ENCODE assay signal across 14 cellular contexts in genomic region chr19:38304352-38304865, GRCh38. TPM values are rescaled to one million over a fixed set of nuclear protein-coding genes. Genes with fewer than 3 reads are reported as not detected.
DNase-seq lines count a peak whose midpoint lies in the region; ATAC-seq and TF ChIP-seq lines count a peak whose summit lies in the region.
"Had no signal": no experiment of that assay in that cellular context is flagged by ENCODE, and none has a peak within 500 bp of the region (broad histone marks: within the 10 kb centered on the region; RNA-seq: fewer than 3 reads in every experiment).

No MANE protein-coding gene starts in this region.

- peak; percentile 2 for ATAC-seq in esophagus mucosa
- ATAC-seq: left lobe of liver had no signal

- peak overlapping the region; percentile 99 for H3K27ac ChIP-seq in RWPE1

- DNase-seq in RWPE1 (ENCODE audit: low spot score) (no peak), mesothelial cell of epicardium (ENCODE audit: low spot score in 2 of 2, unreplicated experiment in 2 of 2) (no peak), type B pancreatic cell (ENCODE audit: extremely low spot score, unreplicated experiment) (no peak), NCI-H748 treated with DMSO at 0.1 percent for 48 hours (lab: John Stamatoyannopoulos, UW) (no peak)
- DNase-seq in activated naive CD4-positive, alpha-beta T cell treated with anti-CD3 and anti-CD28 coated beads for 36 hours: no peak
- DNase-seq in activated CD4-positive, alpha-beta memory T cell treated with anti-CD3 and anti-CD28 coated beads, Interleukin-2, amount 10 ng/mL, durations not matched to agents 7 days and 5 days: no peak
- DNase-seq: activated CD4-positive, alpha-beta T cell treated with anti-CD3 and anti-CD28 coated beads, Interleukin-2, amount 50 U/mL, for 1 hour; central memory CD4-positive, alpha-beta T cell; Kasumi-1; NCI-H187 treated with DMSO at 0.1 percent for 48 hours; T-helper 1 cell had no signal

- no peak for TF ChIP-seq CTCF in RWPE1 (conservative IDR thresholded peaks at IDR 0.05; ENCODE audit: low read depth)
- TF ChIP-seq CTCF in mesothelial cell of epicardium (IDR thresholded peaks at IDR 0.05; ENCODE audit: unreplicated experiment): no peak
- no peak for TF ChIP-seq CTCF in type B pancreatic cell (conservative IDR thresholded peaks at IDR 0.05)

- CTCF ChIA-PET in RWPE1 (lab: Yijun Ruan, JAX): no interaction called here
- CTCF ChIA-PET in activated naive CD4-positive, alpha-beta T cell treated with anti-CD3 and anti-CD28 coated beads for 36 hours (lab: Charles Lee): no interaction called here
- CTCF ChIA-PET in activated CD4-positive, alpha-beta memory T cell treated with anti-CD3 and anti-CD28 coated beads, Interleukin-2, amount 10 ng/mL, durations not matched to agents 7 days and 5 days (lab: Charles Lee): no interaction called here

- POLR2A ChIA-PET in RWPE1 (lab: Yijun Ruan, JAX; ENCODE audit: low non-redundant PET): interaction anchor here (0.5 to 3.1 kb wide), 7 partner anchors 10 to 84 kb away, joined by 3 to 29 read pairs (median 5); partner anchors contain the start of genes GGN, KCNK6 and SPINT2
- POLR2A ChIA-PET in activated CD4-positive, alpha-beta memory T cell treated with anti-CD3 and anti-CD28 coated beads, Interleukin-2, amount 10 ng/mL, durations not matched to agents 7 days and 5 days (lab: Charles Lee): no interaction called here

- intact Hi-C loops in activated naive CD4-positive, alpha-beta T cell treated with anti-CD3 and anti-CD28 coated beads for 36 hours (cut with micrococcal nuclease): no loop called here

- H3K36me3 Mint-ChIP-seq in mesothelial cell of epicardium (peaks cover 3% of the 10 kb centered on the region), type B pancreatic cell (no peaks in the 10 kb centered on the region)
- H3K36me3 Mint-ChIP-seq in activated naive CD4-positive, alpha-beta T cell treated with anti-CD3 and anti-CD28 coated beads for 36 hours (ENCODE audit: low read depth): peaks cover 4% of the 10 kb centered on the region
- H3K36me3 Mint-ChIP-seq in activated CD4-positive, alpha-beta memory T cell treated with anti-CD3 and anti-CD28 coated beads, Interleukin-2, amount 10 ng/mL, durations not matched to agents 7 days and 5 days (ENCODE audit: low read depth): peaks cover 15% of the 10 kb centered on the region

- H3K9me3 Mint-ChIP-seq in mesothelial cell of epicardium (no peaks in the 10 kb centered on the region), type B pancreatic cell (no peaks in the 10 kb centered on the region)
- H3K9me3 Mint-ChIP-seq in activated naive CD4-positive, alpha-beta T cell treated with anti-CD3 and anti-CD28 coated beads for 36 hours: no peaks in the 10 kb centered on the region
- no peaks in the 10 kb centered on the region for H3K9me3 Mint-ChIP-seq in activated CD4-positive, alpha-beta memory T cell treated with anti-CD3 and anti-CD28 coated beads, Interleukin-2, amount 10 ng/mL, durations not matched to agents 7 days and 5 days

- H3K4me1 Mint-ChIP-seq in mesothelial cell of epicardium (peaks cover 11% of the 10 kb centered on the region), type B pancreatic cell (ENCODE audit: unreplicated experiment) (no peaks in the 10 kb centered on the region)
- H3K4me1 Mint-ChIP-seq in activated naive CD4-positive, alpha-beta T cell treated with anti-CD3 and anti-CD28 coated beads for 36 hours (ENCODE audit: low read depth): no peaks in the 10 kb centered on the region
- H3K4me1 Mint-ChIP-seq in activated CD4-positive, alpha-beta memory T cell treated with anti-CD3 and anti-CD28 coated beads, Interleukin-2, amount 10 ng/mL, durations not matched to agents 7 days and 5 days: peaks cover 4% of the 10 kb centered on the region

- H3K27me3 Mint-ChIP-seq in mesothelial cell of epicardium (ENCODE audit: low read depth) (no peaks in the 10 kb centered on the region), type B pancreatic cell (no peaks in the 10 kb centered on the region)
- H3K27me3 Mint-ChIP-seq in activated naive CD4-positive, alpha-beta T cell treated with anti-CD3 and anti-CD28 coated beads for 36 hours (ENCODE audit: low read depth): no peaks in the 10 kb centered on the region
- no peaks in the 10 kb centered on the region for H3K27me3 Mint-ChIP-seq in activated CD4-positive, alpha-beta memory T cell treated with anti-CD3 and anti-CD28 coated beads, Interleukin-2, amount 10 ng/mL, durations not matched to agents 7 days and 5 days

- H3K4me3 Mint-ChIP-seq in mesothelial cell of epicardium (peak overlapping the region; percentile 28), type B pancreatic cell (peak overlapping the region; percentile 89)
- H3K4me3 Mint-ChIP-seq in activated naive CD4-positive, alpha-beta T cell treated with anti-CD3 and anti-CD28 coated beads for 36 hours: no peak overlapping the region
- no peak overlapping the region for H3K4me3 Mint-ChIP-seq in activated CD4-positive, alpha-beta memory T cell treated with anti-CD3 and anti-CD28 coated beads, Interleukin-2, amount 10 ng/mL, durations not matched to agents 7 days and 5 days

- H3K27ac Mint-ChIP-seq in mesothelial cell of epicardium: no peak overlapping the region
- peak overlapping the region; percentile 96 for H3K27ac Mint-ChIP-seq in type B pancreatic cell
- H3K27ac Mint-ChIP-seq in activated naive CD4-positive, alpha-beta T cell treated with anti-CD3 and anti-CD28 coated beads for 36 hours: no peak overlapping the region
- H3K27ac Mint-ChIP-seq in activated CD4-positive, alpha-beta memory T cell treated with anti-CD3 and anti-CD28 coated beads, Interleukin-2, amount 10 ng/mL, durations not matched to agents 7 days and 5 days: no peak overlapping the region

RNA-seq across cellular contexts. Expression of gene C19orf33, which starts 0.4 kb away (rescaled TPM):
- total RNA-seq in esophagus mucosa: 272 TPM
- total RNA-seq in mesothelial cell of epicardium: 4.2 to 5.9 TPM (median 4.6 TPM) in 3 replicates
- total RNA-seq in type B pancreatic cell (ENCODE audit: low replicate concordance): 46.8 and 270 TPM in 2 replicates
- not detected for total RNA-seq in activated naive CD4-positive, alpha-beta T cell treated with anti-CD3 and anti-CD28 coated beads for 36 hours
- total RNA-seq in activated CD4-positive, alpha-beta memory T cell treated with anti-CD3 and anti-CD28 coated beads, Interleukin-2, amount 10 ng/mL, durations not matched to agents 7 days and 5 days: under 1 TPM; 0.55 to 0.71 TPM
- total RNA-seq: osteocyte had no signal

RNA-seq across cellular contexts. Expression of gene YIF1B, which starts 11.3 kb away (rescaled TPM):
- 43.1 TPM for total RNA-seq in esophagus mucosa
- 29.9 to 34.1 TPM (median 31.5 TPM) in 3 replicates for total RNA-seq in mesothelial cell of epicardium
- total RNA-seq in type B pancreatic cell (ENCODE audit: low replicate concordance): 41.0 and 42.9 TPM in 2 replicates
- total RNA-seq in activated naive CD4-positive, alpha-beta T cell treated with anti-CD3 and anti-CD28 coated beads for 36 hours: 10 to 100 TPM; 56.0 to 61.1 TPM
- 10 to 100 TPM; 75.4 to 76.1 TPM for total RNA-seq in activated CD4-positive, alpha-beta memory T cell treated with anti-CD3 and anti-CD28 coated beads, Interleukin-2, amount 10 ng/mL, durations not matched to agents 7 days and 5 days

RNA-seq across cellular contexts. Expression of gene KCNK6, which starts 15.2 kb away (rescaled TPM):
- total RNA-seq in esophagus mucosa (22.8 TPM), mesothelial cell of epicardium (2.8 to 2.9 TPM (median 2.9 TPM) in 3 replicates), type B pancreatic cell (ENCODE audit: low replicate concordance) (5.2 and 14.4 TPM in 2 replicates)
- 1 to 10 TPM; 4.7 to 5.8 TPM for total RNA-seq in activated naive CD4-positive, alpha-beta T cell treated with anti-CD3 and anti-CD28 coated beads for 36 hours
- total RNA-seq in activated CD4-positive, alpha-beta memory T cell treated with anti-CD3 and anti-CD28 coated beads, Interleukin-2, amount 10 ng/mL, durations not matched to agents 7 days and 5 days: 10 to 100 TPM; 14.3 to 14.4 TPM

RNA-seq across cellular contexts. Expression of gene CATSPERG, which starts 31.2 kb away (rescaled TPM):
- total RNA-seq in esophagus mucosa (2.0 TPM), mesothelial cell of epicardium (26.4 to 30.3 TPM (median 26.6 TPM) in 3 replicates), type B pancreatic cell (ENCODE audit: low replicate concordance) (5.2 and 11.9 TPM in 2 replicates)
- 1 to 10 TPM; 2.5 to 2.7 TPM for total RNA-seq in activated naive CD4-positive, alpha-beta T cell treated with anti-CD3 and anti-CD28 coated beads for 36 hours
- 1 to 10 TPM; 5.3 to 5.7 TPM for total RNA-seq in activated CD4-positive, alpha-beta memory T cell treated with anti-CD3 and anti-CD28 coated beads, Interleukin-2, amount 10 ng/mL, durations not matched to agents 7 days and 5 days

RNA-seq across cellular contexts. Expression of gene SPINT2, which starts 40.0 kb away (rescaled TPM):
- 356 TPM for total RNA-seq in esophagus mucosa
- 277 to 312 TPM (median 299 TPM) in 3 replicates for total RNA-seq in mesothelial cell of epicardium
- 243 and 526 TPM in 2 replicates for total RNA-seq in type B pancreatic cell (ENCODE audit: low replicate concordance)
- total RNA-seq in activated naive CD4-positive, alpha-beta T cell treated with anti-CD3 and anti-CD28 coated beads for 36 hours: 10 to 100 TPM; 35.3 to 36.5 TPM
- total RNA-seq in activated CD4-positive, alpha-beta memory T cell treated with anti-CD3 and anti-CD28 coated beads, Interleukin-2, amount 10 ng/mL, durations not matched to agents 7 days and 5 days: 1 to 10 TPM; 7.3 to 8.0 TPM

Comparison
In these comparisons a context has a peak if more than half of its experiments do, and no peak if none do; other contexts are left out.
1. H3K4me3 Mint-ChIP-seq: peak in mesothelial cell of epicardium (single experiment) and type B pancreatic cell (single experiment); none in activated naive CD4-positive, alpha-beta T cell treated with anti-CD3 and anti-CD28 coated beads for 36 hours (single experiment) and activated CD4-positive, alpha-beta memory T cell treated with anti-CD3 and anti-CD28 coated beads, Interleukin-2, amount 10 ng/mL, durations not matched to agents 7 days and 5 days (single experiment).